ENCODE assay signal across 21 cellular contexts in genomic region chr3:32354362-32354778, GRCh38. TPM values are rescaled to one million over a fixed set of nuclear protein-coding genes. Genes with fewer than 3 reads are reported as not detected.
DNase-seq lines count a peak whose midpoint lies in the region; ATAC-seq and TF ChIP-seq lines count a peak whose summit lies in the region.
"Had no signal": no experiment of that assay in that cellular context is flagged by ENCODE, and none has a peak within 500 bp of the region (broad histone marks: within the 10 kb centered on the region; RNA-seq: fewer than 3 reads in every experiment).

No MANE protein-coding gene starts in this region.

- H3K27me3 Mint-ChIP-seq in Calu3 (ENCODE audit: unreplicated experiment) = no peaks in the 10 kb centered on the region
- no peaks in the 10 kb centered on the region for H3K27me3 Mint-ChIP-seq in mesothelial cell of epicardium (ENCODE audit: low read depth)
- H3K27me3 Mint-ChIP-seq: dendritic cell treated with granulocyte-macrophage colony-stimulating factor and Interleukin-4, amounts not matched to agents 40 ng/mL and 50 ng/mL, for 4 days had no signal

- DNase-seq in Calu3 (peak; percentile 6), NCI-H2227 (lab: John Stamatoyannopoulos, UW; ENCODE audit: unreplicated experiment) (peak; percentile 44), brain microvascular endothelial cell (peak; percentile 49), mesothelial cell of epicardium (ENCODE audit: low spot score in 2 of 2, unreplicated experiment in 2 of 2) (no peak), right atrium auricular region (ENCODE audit: low spot score) (no peak), head of caudate nucleus (no peak)
- DNase-seq in activated CD4-positive, alpha-beta T cell treated with anti-CD3 and anti-CD28 coated beads for 4 hours = no peak
- DNase-seq: BE2C; body of pancreas; esophagus squamous epithelium; midbrain; NCI-H2029 treated with DMSO at 0.1 percent for 48 hours; NK-92 treated with Interleukin-12 subunit alpha and Interleukin-12 subunit beta, amount 100 ng/mL, for 24 hours; nucleus accumbens; stimulated activated CD4-positive, alpha-beta T cell treated with anti-CD3 and anti-CD28 coated beads, Interleukin-4, amount 100 ng/mL, for 24 hours; stimulated activated CD8-positive, alpha-beta memory T cell treated with anti-CD3 and anti-CD28 coated beads, Interleukin-4, amount 100 ng/mL, for 48 hours; T-helper 1 cell; thyroid gland had no signal

- H3K27ac ChIP-seq in brain microvascular endothelial cell (no peak overlapping the region), right atrium auricular region (no peak overlapping the region)
- H3K27ac ChIP-seq: body of pancreas, esophagus squamous epithelium, thyroid gland had no signal

- intact Hi-C loops in Calu3 (cut with micrococcal nuclease; ENCODE audit: unreplicated experiment) = no loop called here
- intact Hi-C loops in head of caudate nucleus (cut with DNase I) = no loop called here

- H3K4me1 Mint-ChIP-seq in Calu3 (ENCODE audit: low read depth, unreplicated experiment) = peaks cover 47% of the 10 kb centered on the region
- H3K4me1 Mint-ChIP-seq in mesothelial cell of epicardium = peaks cover 28% of the 10 kb centered on the region

- no peak for ATAC-seq in GM19397 (IDR thresholded peaks at IDR 0.05; ENCODE audit: unreplicated experiment)
- ATAC-seq: body of pancreas, HCT116 had no signal

- H3K9me3 ChIP-seq in right atrium auricular region = no peaks in the 10 kb centered on the region
- H3K9me3 ChIP-seq: BE2C, body of pancreas, esophagus squamous epithelium, thyroid gland had no signal

- BruUV-seq in Calu3 (replicated peaks; lab: Mats Ljungman, UMichigan) = no TSS peak

- H3K27me3 ChIP-seq in brain microvascular endothelial cell (replicated peaks) (no peaks in the 10 kb centered on the region), right atrium auricular region (no peaks in the 10 kb centered on the region)
- H3K27me3 ChIP-seq: BE2C, body of pancreas, esophagus squamous epithelium, thyroid gland had no signal

- CTCF ChIA-PET in Calu3 (lab: Charles Lee) = no interaction called here

- H3K9me3 Mint-ChIP-seq in Calu3 (ENCODE audit: low read depth, unreplicated experiment) (no peaks in the 10 kb centered on the region), mesothelial cell of epicardium (no peaks in the 10 kb centered on the region)
- H3K9me3 Mint-ChIP-seq: dendritic cell treated with granulocyte-macrophage colony-stimulating factor and Interleukin-4, amounts not matched to agents 40 ng/mL and 50 ng/mL, for 4 days had no signal

- H3K4me3 Mint-ChIP-seq in Calu3 (ENCODE audit: low read depth, unreplicated experiment) (no peak overlapping the region), mesothelial cell of epicardium (no peak overlapping the region)
- H3K4me3 Mint-ChIP-seq: dendritic cell treated with granulocyte-macrophage colony-stimulating factor and Interleukin-4, amounts not matched to agents 40 ng/mL and 50 ng/mL, for 4 days had no signal

- in situ Hi-C loops in brain microvascular endothelial cell (cut with HindIII; ENCODE audit: low pct_ligation_motif_present, low sequenced_read_pairs) = no loop called here

- H3K27ac Mint-ChIP-seq in Calu3 (ENCODE audit: unreplicated experiment) = no peak overlapping the region
- peak overlapping the region; percentile 39 for H3K27ac Mint-ChIP-seq in mesothelial cell of epicardium
- H3K27ac Mint-ChIP-seq: dendritic cell treated with granulocyte-macrophage colony-stimulating factor and Interleukin-4, amounts not matched to agents 40 ng/mL and 50 ng/mL, for 4 days had no signal

- H3K36me3 Mint-ChIP-seq in Calu3 (ENCODE audit: insufficient read depth, unreplicated experiment) (no peaks in the 10 kb centered on the region), mesothelial cell of epicardium (no peaks in the 10 kb centered on the region)

- no peaks in the 10 kb centered on the region for H3K4me1 ChIP-seq in right atrium auricular region
- H3K4me1 ChIP-seq: BE2C, esophagus squamous epithelium had no signal

- TF ChIP-seq CTCF in Calu3 (IDR thresholded peaks at IDR 0.05; ENCODE audit: unreplicated experiment) (no peak), brain microvascular endothelial cell (IDR thresholded peaks at IDR 0.05; ENCODE audit: low read depth, low read length, missing control alignments) (no peak), mesothelial cell of epicardium (IDR thresholded peaks at IDR 0.05; ENCODE audit: unreplicated experiment) (no peak), right atrium auricular region (IDR thresholded peaks at IDR 0.05) (no peak)

- H3K36me3 ChIP-seq in brain microvascular endothelial cell (replicated peaks) = no peaks in the 10 kb centered on the region
- H3K36me3 ChIP-seq in right atrium auricular region = no peaks in the 10 kb centered on the region
- H3K36me3 ChIP-seq: BE2C, esophagus squamous epithelium, thyroid gland had no signal

- no peak overlapping the region for H3K4me3 ChIP-seq in brain microvascular endothelial cell (ENCODE audit: low read depth, low read length)
- H3K4me3 ChIP-seq in right atrium auricular region = no peak overlapping the region
- H3K4me3 ChIP-seq: body of pancreas, esophagus squamous epithelium, thyroid gland had no signal

RNA-seq across cellular contexts. Expression of gene CMTM7, which starts 37.3 kb away (rescaled TPM):
- total RNA-seq in Calu3 (2022) (113 and 131 TPM in 2 replicates), mesothelial cell of epicardium (14.2 to 18.0 TPM (median 16.6 TPM) in 3 replicates), right atrium auricular region (10 to 100 TPM in 1 of 2 donors, 1 to 10 TPM in 1; 8.2 to 10.5 TPM)

Comparison
In these comparisons a context has a peak if more than half of its experiments do, and no peak if none do; other contexts are left out.
1. DNase-seq: peak in Calu3 (single experiment), NCI-H2227 (single experiment) and brain microvascular endothelial cell (single experiment); none in mesothelial cell of epicardium (0 of 2), right atrium auricular region (single experiment), activated CD4-positive, alpha-beta T cell treated with anti-CD3 and anti-CD28 coated beads for 4 hours (0 of 2) and head of caudate nucleus (0 of 42).